ENCODE assay signal across 1 cellular context in genomic region chr2:113314658-113315057, GRCh38. TPM values are rescaled to one million over a fixed set of nuclear protein-coding genes. Genes with fewer than 3 reads are reported as not detected.
"Had no signal": no experiment of that assay in that cellular context is flagged by ENCODE, and none has a peak within 500 bp of the region (broad histone marks: within the 10 kb centered on the region; RNA-seq: fewer than 3 reads in every experiment).

No MANE protein-coding gene starts in this region.

RNA-seq across cellular contexts. Expression of gene PAX8, which starts 35.9 kb away (rescaled TPM):
- total RNA-seq: cardiac muscle cell had no signal
- polyA plus RNA-seq: cardiac muscle cell had no signal
